ENCODE assay signal across 1 cellular context in genomic region chr17:69154267-69154666, GRCh38.
TF ChIP-seq lines count a peak whose summit lies in the region.

No MANE protein-coding gene starts in this region.

TF ChIP-seq in HepG2, 621 proteins besides CTCF, POLR2A, EP300 and RAD21 (continued from another document):
- TF ChIP-seq, protein P1, sequence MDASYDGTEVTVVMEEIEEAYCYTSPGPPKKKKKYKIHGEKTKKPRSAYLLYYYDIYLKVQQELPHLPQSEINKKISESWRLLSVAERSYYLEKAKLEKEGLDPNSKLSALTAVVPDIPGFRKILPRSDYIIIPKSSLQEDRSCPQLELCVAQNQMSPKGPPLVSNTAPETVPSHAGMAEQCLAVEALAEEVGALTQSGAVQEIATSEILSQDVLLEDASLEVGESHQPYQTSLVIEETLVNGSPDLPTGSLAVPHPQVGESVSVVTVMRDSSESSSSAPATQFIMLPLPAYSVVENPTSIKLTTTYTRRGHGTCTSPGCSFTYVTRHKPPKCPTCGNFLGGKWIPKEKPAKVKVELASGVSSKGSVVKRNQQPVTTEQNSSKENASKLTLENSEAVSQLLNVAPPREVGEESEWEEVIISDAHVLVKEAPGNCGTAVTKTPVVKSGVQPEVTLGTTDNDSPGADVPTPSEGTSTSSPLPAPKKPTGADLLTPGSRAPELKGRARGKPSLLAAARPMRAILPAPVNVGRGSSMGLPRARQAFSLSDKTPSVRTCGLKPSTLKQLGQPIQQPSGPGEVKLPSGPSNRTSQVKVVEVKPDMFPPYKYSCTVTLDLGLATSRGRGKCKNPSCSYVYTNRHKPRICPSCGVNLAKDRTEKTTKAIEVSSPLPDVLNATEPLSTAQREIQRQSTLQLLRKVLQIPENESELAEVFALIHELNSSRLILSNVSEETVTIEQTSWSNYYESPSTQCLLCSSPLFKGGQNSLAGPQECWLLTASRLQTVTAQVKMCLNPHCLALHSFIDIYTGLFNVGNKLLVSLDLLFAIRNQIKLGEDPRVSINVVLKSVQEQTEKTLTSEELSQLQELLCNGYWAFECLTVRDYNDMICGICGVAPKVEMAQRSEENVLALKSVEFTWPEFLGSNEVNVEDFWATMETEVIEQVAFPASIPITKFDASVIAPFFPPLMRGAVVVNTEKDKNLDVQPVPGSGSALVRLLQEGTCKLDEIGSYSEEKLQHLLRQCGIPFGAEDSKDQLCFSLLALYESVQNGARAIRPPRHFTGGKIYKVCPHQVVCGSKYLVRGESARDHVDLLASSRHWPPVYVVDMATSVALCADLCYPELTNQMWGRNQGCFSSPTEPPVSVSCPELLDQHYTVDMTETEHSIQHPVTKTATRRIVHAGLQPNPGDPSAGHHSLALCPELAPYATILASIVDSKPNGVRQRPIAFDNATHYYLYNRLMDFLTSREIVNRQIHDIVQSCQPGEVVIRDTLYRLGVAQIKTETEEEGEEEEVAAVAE (CRISPR knock-in tag; IDR thresholded peaks at IDR 0.05; ENCODE audit: borderline replicate concordance) = no peak
- no peak for TF ChIP-seq MZF1 (CRISPR knock-in tag; IDR thresholded peaks at IDR 0.05; ENCODE audit: borderline replicate concordance)
